8 cellular contexts compared by ENCODE assay signal in the genomic region with DNA sequence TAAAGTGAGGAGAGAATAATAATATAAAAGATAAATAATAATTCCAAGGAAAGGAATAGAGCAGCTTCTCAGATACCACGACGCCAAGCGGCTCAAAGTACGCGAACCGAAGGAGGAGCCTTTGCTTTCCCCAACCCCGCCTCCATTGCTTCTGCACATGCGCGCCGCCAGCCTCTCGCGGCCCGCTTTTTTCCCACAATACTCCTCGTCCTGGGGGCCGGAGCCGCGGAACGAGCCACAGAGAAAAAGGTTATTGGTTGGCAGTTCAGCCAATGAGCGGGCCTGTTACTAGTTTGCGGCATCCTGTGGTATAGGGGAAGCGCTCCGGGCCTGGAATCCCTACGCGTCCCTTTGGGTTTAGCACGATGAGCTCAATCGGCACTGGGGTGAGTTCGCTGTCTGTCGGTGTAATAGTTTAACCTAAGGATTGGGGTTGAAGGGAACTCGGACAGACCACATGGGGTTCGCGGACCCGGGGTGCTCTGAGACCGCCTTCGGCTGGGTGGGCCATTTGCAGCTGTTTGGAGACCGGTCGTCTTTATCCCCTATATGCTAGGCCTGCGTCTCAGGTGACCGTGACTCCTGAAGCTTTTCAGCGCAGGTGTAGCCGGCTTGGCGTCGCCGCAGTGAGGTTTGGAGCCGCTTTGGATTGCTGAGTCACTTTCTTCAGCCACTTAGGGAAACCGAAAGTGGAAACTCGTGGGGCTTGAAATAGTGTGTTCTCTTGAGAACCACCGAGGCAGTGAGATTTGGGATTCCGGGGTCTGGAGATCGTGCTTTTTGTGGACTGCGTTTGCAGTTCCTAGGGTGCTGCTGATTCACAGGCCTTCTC. TPM values are rescaled to one million over a fixed set of nuclear protein-coding genes. Genes with fewer than 3 reads are reported as not detected.
DNase-seq lines count a peak whose midpoint lies in the region; ATAC-seq and TF ChIP-seq lines count a peak whose summit lies in the region.

A gene (plus strand): TSS at position 288 of the 832 bp plus-strand sequence. CDS start 78 bp downstream, at position 366.

- H3K4me1 Mint-ChIP-seq in Calu3 (ENCODE audit: low read depth, unreplicated experiment): peaks cover 31% of the 10 kb centered on the region

- CTCF ChIA-PET in Calu3 (lab: Charles Lee): interaction anchor here (1.5 to 1.6 kb wide), 2 partner anchors 14 to 37 kb away, joined by 4 read pairs; no protein-coding TSS in a partner anchor

- peak; percentile 90 for ATAC-seq in GM21447 (IDR thresholded peaks at IDR 0.05; ENCODE audit: unreplicated experiment)

- TF ChIP-seq CTCF in Calu3 (IDR thresholded peaks at IDR 0.05; ENCODE audit: unreplicated experiment): no peak
- no peak for TF ChIP-seq CTCF in OCI-LY1 (IDR thresholded peaks at IDR 0.05; ENCODE audit: low read length)

- H3K36me3 Mint-ChIP-seq in Calu3 (ENCODE audit: insufficient read depth, unreplicated experiment): peaks cover 53% of the 10 kb centered on the region

- H3K27me3 Mint-ChIP-seq in Calu3 (ENCODE audit: unreplicated experiment): no peaks in the 10 kb centered on the region

- in situ Hi-C loops in endometrial microvascular endothelial cells (cut with HindIII; ENCODE audit: inconsistent ontology term, low pct_unique_long_range_greater_than_20kb, low sequenced_read_pairs): no loop called here

- peak within 1 kb of the TSS; percentile 92 for H3K4me3 ChIP-seq in HUES64 (ENCODE audit: low read length)
- peak within 1 kb of the TSS; percentile 94 for H3K4me3 ChIP-seq in OCI-LY1 (ENCODE audit: low read depth, low read length, poor library complexity, severe bottlenecking)

- H2AFZ ChIP-seq in OCI-LY1 (ENCODE audit: low read length): peak within 1 kb of the TSS; percentile 44; the same call in 1 of the 2 replicates

- intact Hi-C loops in Calu3 (cut with micrococcal nuclease; ENCODE audit: unreplicated experiment): loop anchor here (5.0 kb wide), 2 partner anchors 38 to 53 kb away; a partner anchor contains a TSS

- H3K36me3 ChIP-seq in HUES64 (ENCODE audit: insufficient read depth, low read length) (peaks cover 21% of the 10 kb centered on the region), OCI-LY1 (ENCODE audit: insufficient read depth, low read length) (peaks cover 28% of the 10 kb centered on the region)

- H3K4me1 ChIP-seq in HUES64 (ENCODE audit: insufficient read depth, low read length) (peaks cover 5% of the 10 kb centered on the region; the same call in 1 of the 2 replicates), OCI-LY1 (ENCODE audit: insufficient read depth, low read length, severe bottlenecking) (peaks cover 46% of the 10 kb centered on the region)

- no peaks in the 10 kb centered on the region for H3K9me3 Mint-ChIP-seq in Calu3 (ENCODE audit: low read depth, unreplicated experiment)

- H4K20me1 ChIP-seq in OCI-LY1 (ENCODE audit: insufficient read depth, low read length): peaks cover 3% of the 10 kb centered on the region; the same call in 1 of the 2 replicates

- under 1% methylated on average over 49 of the region's 50 CpGs for WGBS in HUES64

- no peaks in the 10 kb centered on the region for H3K27me3 ChIP-seq in HUES64 (ENCODE audit: insufficient read depth, low read length)
- H3K27me3 ChIP-seq in OCI-LY1 (ENCODE audit: insufficient read depth, low read length): no peaks in the 10 kb centered on the region

- H3K79me2 ChIP-seq in OCI-LY1 (ENCODE audit: insufficient read depth, low read length): peaks cover 49% of the 10 kb centered on the region

- peaks cover 11% of the 10 kb centered on the region for H3F3A ChIP-seq in OCI-LY1 (ENCODE audit: insufficient read depth, low read length)

- H3K4me3 Mint-ChIP-seq in Calu3 (ENCODE audit: low read depth, unreplicated experiment): peak within 1 kb of the TSS; percentile 91

- no peaks in the 10 kb centered on the region for H3K9me2 ChIP-seq in OCI-LY1 (ENCODE audit: low read depth, low read length)

- H3K9me3 ChIP-seq in HUES64 (ENCODE audit: insufficient read depth, low read depth, low read length) (no peaks in the 10 kb centered on the region), OCI-LY1 (ENCODE audit: low read length) (no peaks in the 10 kb centered on the region)

- TSS peak; percentile 72 for BruUV-seq in Calu3 (replicated peaks; lab: Mats Ljungman, UMichigan)

- peak; percentile 97 for DNase-seq in Calu3
- DNase-seq in activated CD8-positive, alpha-beta memory T cell treated with anti-CD3 and anti-CD28 coated beads, Interleukin-2, amount 50 U/mL, for 4 hours: peak; percentile 97
- peak; percentile 99 for DNase-seq in mesenteric fat pad (ENCODE audit: low spot score)
- peak; percentile 89 for DNase-seq in stimulated activated CD8-positive, alpha-beta memory T cell treated with anti-CD3 and anti-CD28 coated beads, Interleukin-15, amount 100 ng/mL, for 24 hours (ENCODE audit: low read depth)

- H3K4me2 ChIP-seq in OCI-LY1 (ENCODE audit: low read length): peak within 1 kb of the TSS; percentile 89

- H3K9ac ChIP-seq in HUES64 (ENCODE audit: low read depth, low read length): peak within 1 kb of the TSS; percentile 97
- peak within 1 kb of the TSS; percentile 96 for H3K9ac ChIP-seq in OCI-LY1 (ENCODE audit: low read length)

- peak within 1 kb of the TSS; percentile 97 for H3K27ac Mint-ChIP-seq in Calu3 (ENCODE audit: unreplicated experiment)

- H3K27ac ChIP-seq in HUES64 (ENCODE audit: low read depth, low read length) (peak within 1 kb of the TSS; percentile 95), OCI-LY1 (ENCODE audit: low read depth, low read length, poor library complexity, severe bottlenecking) (peak within 1 kb of the TSS; percentile 79)

RNA-seq across cellular contexts. Expression of the gene that starts here (rescaled TPM):
- total RNA-seq in Calu3 (2022) (222 and 260 TPM in 2 replicates), endometrial microvascular endothelial cells (ENCODE audit: inconsistent ontology term) (279 TPM), mesenteric fat pad (165 TPM)
- 226 TPM for polyA plus RNA-seq in HUES64 (2013, experiment 1 of 2)
- polyA plus RNA-seq in HUES64 (2013, experiment 2 of 2): 241 TPM

Comparison
In these comparisons a context has a peak if more than half of its experiments do, and no peak if none do; other contexts are left out.
1. Peak in every context shown above with its lines: DNase-seq, ATAC-seq, H3K4me3 ChIP-seq and H3K27ac ChIP-seq.